36 cellular contexts compared by ENCODE assay signal in the genomic region with DNA sequence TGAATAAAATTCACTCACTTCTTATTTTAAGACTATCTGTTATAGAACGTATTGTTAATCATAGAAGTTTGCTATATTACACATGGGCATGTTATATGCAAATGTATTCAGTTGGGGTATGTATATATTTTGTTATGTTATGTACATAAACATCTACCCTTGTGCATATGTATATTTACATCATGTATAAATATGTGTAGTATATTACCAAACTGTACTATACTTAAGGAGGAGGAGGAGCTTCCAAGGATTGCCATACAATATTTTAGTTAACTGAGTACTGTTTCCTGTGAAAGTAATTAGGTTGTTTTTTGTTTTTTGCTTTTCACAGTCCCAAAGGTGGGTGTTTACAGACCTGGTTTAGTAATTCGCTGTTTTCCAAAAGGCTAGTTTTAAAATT. TPM values are rescaled to one million over a fixed set of nuclear protein-coding genes. Genes with fewer than 3 reads are reported as not detected.
"Had no signal": no experiment of that assay in that cellular context is flagged by ENCODE, and none has a peak within 500 bp of the region (broad histone marks: within the 10 kb centered on the region; RNA-seq: fewer than 3 reads in every experiment).

No MANE protein-coding gene starts in this region.

- H3K4me2 ChIP-seq: SK-N-SH had no signal

- H3K36me3 Mint-ChIP-seq: activated naive CD8-positive, alpha-beta T cell had no signal

- H3K27ac Mint-ChIP-seq: activated B cell treated with CpG ODN at 0.5 μM for 24 hours; activated CD4-positive, alpha-beta memory T cell treated with anti-CD3 and anti-CD28 coated beads, Interleukin-2, amount 10 ng/mL, durations not matched to agents 7 days and 5 days; activated CD8-positive, alpha-beta memory T cell treated with anti-CD3 and anti-CD28 coated beads, Interleukin-2, amount 10 ng/mL, durations not matched to agents 7 days and 5 days; activated naive CD8-positive, alpha-beta T cell; T-helper 1 cell treated with Interleukin-12 subunit alpha and Interleukin-12 subunit beta and Interleukin-4 antibody, amounts not matched to agents 30 μg/mL and 1 μg/mL, for 36 hours had no signal

- H3K4me3 Mint-ChIP-seq: activated B cell treated with CpG ODN at 0.5 μM for 24 hours; activated CD4-positive, alpha-beta memory T cell treated with anti-CD3 and anti-CD28 coated beads, Interleukin-2, amount 10 ng/mL, durations not matched to agents 7 days and 5 days; activated CD8-positive, alpha-beta memory T cell treated with anti-CD3 and anti-CD28 coated beads, Interleukin-2, amount 10 ng/mL, durations not matched to agents 7 days and 5 days; activated naive CD4-positive, alpha-beta T cell treated with anti-CD3 and anti-CD28 coated beads, Interleukin-2, amount 10 ng/mL, durations not matched to agents 7 days and 5 days; activated naive CD8-positive, alpha-beta T cell; T-helper 1 cell treated with Interleukin-12 subunit alpha and Interleukin-12 subunit beta and Interleukin-4 antibody, amounts not matched to agents 30 μg/mL and 1 μg/mL, for 36 hours; T-helper 2 cell treated with Interferon-gamma antibody and Interleukin-4, amounts not matched to agents 5 μg/mL and 100 μg/mL, for 36 hours had no signal

- H3K27ac ChIP-seq: breast epithelium, Peyer's patch, SJSA1, VCaP had no signal

- H3K9me3 Mint-ChIP-seq: activated CD4-positive, alpha-beta memory T cell treated with anti-CD3 and anti-CD28 coated beads, Interleukin-2, amount 10 ng/mL, durations not matched to agents 7 days and 5 days; activated naive CD4-positive, alpha-beta T cell treated with anti-CD3 and anti-CD28 coated beads, Interleukin-2, amount 10 ng/mL, durations not matched to agents 7 days and 5 days; T-helper 1 cell treated with Interleukin-12 subunit alpha and Interleukin-12 subunit beta and Interleukin-4 antibody, amounts not matched to agents 30 μg/mL and 1 μg/mL, for 36 hours; T-helper 2 cell treated with Interferon-gamma antibody and Interleukin-4, amounts not matched to agents 5 μg/mL and 100 μg/mL, for 36 hours had no signal

- H3K4me1 ChIP-seq: breast epithelium, SJSA1 had no signal

- H3K9me2 ChIP-seq: SK-N-SH had no signal

- H3K36me3 ChIP-seq: breast epithelium, MG63, Peyer's patch, SJSA1 had no signal

- DNase-seq: activated B cell treated with CpG ODN at 0.5 μM for 24 hours; activated CD4-positive, alpha-beta memory T cell treated with anti-CD3 and anti-CD28 coated beads, Interleukin-2, amount 10 ng/mL, durations not matched to agents 7 days and 5 days; activated CD4-positive, alpha-beta T cell treated with anti-CD3 and anti-CD28 coated beads for 1 hour; activated CD4-positive, alpha-beta T cell treated with anti-CD3 and anti-CD28 coated beads for 48 hours; activated CD8-positive, alpha-beta memory T cell treated with anti-CD3 and anti-CD28 coated beads for 24 hours; activated CD8-positive, alpha-beta memory T cell treated with anti-CD3 and anti-CD28 coated beads, Interleukin-2, amount 10 ng/mL, durations not matched to agents 7 days and 5 days; activated CD8-positive, alpha-beta memory T cell treated with anti-CD3 and anti-CD28 coated beads, Interleukin-2, amount 50 U/mL, for 48 hours; activated effector memory CD4-positive, alpha-beta T cell treated with Interleukin-2 at 50 U/mL for 16 hours; activated naive CD4-positive, alpha-beta T cell treated with anti-CD3 and anti-CD28 coated beads, Interleukin-2, amount 10 ng/mL, durations not matched to agents 7 days and 5 days; activated T-cell treated with anti-CD3 and anti-CD28 coated beads, Interleukin-2, amount 50 U/mL, for 48 hours; amniotic stem cell; aorta; Kasumi-1; KG1; MG63; NCI-H1048; NCI-H1105 treated with DMSO at 0.1 percent for 48 hours; NCI-H1436; NCI-H1694; NCI-H1930; NCI-H2081 treated with DMSO at 0.1 percent for 48 hours; NCI-H226; NCI-H446 treated with DMSO at 0.1 percent for 48 hours; NCI-H524 treated with DMSO at 0.1 percent for 48 hours; NK-92 treated with Interleukin-12 subunit alpha and Interleukin-12 subunit beta, amount 100 ng/mL, for 24 hours; PC-3; Peyer's patch; RPMI8226; SHP77 treated with DMSO at 0.1 percent for 48 hours; SK-N-SH had no signal

- H3K9ac ChIP-seq: SK-N-SH had no signal

- H3K4me3 ChIP-seq: breast epithelium, MG63, Peyer's patch, SJSA1 had no signal

- H3K9me3 ChIP-seq: breast epithelium, MG63, Peyer's patch, SJSA1, SK-N-SH had no signal

RNA-seq across cellular contexts. Expression of gene POU3F3, which starts 13.0 kb away (rescaled TPM):
- total RNA-seq: activated B cell treated with CpG ODN at 0.5 μM for 24 hours; activated CD4-positive, alpha-beta memory T cell treated with anti-CD3 and anti-CD28 coated beads, Interleukin-2, amount 10 ng/mL, durations not matched to agents 7 days and 5 days; activated CD8-positive, alpha-beta memory T cell treated with anti-CD3 and anti-CD28 coated beads, Interleukin-2, amount 10 ng/mL, durations not matched to agents 7 days and 5 days; PC-3 had no signal
- polyA plus RNA-seq: SK-N-SH had no signal
